18 cellular contexts compared by ENCODE assay signal in genomic region chr10:59857049-59857448, GRCh38.
"Had no signal": no experiment of that assay in that cellular context is flagged by ENCODE, and none has a peak within 500 bp of the region (broad histone marks: within the 10 kb centered on the region; RNA-seq: fewer than 3 reads in every experiment).

No MANE protein-coding gene starts in this region.

- H3K27me3 ChIP-seq: breast epithelium, heart right ventricle, transverse colon, uterus had no signal

- H3K4me3 ChIP-seq: breast epithelium, heart right ventricle, transverse colon, uterus had no signal

- H3K4me1 ChIP-seq: uterus had no signal

- H3K36me3 ChIP-seq: breast epithelium, transverse colon, uterus had no signal

- ATAC-seq: activated CD8-positive, alpha-beta T cell treated with anti-CD3 and anti-CD28 coated beads for 36 hours; activated T-helper 17 cell treated with anti-CD3 and anti-CD28 coated beads, Interleukin-2, amount 50 U/mL, for 72 hours; heart right ventricle; natural killer cell; T-cell had no signal

- H3K9ac ChIP-seq: parathyroid adenoma had no signal

- DNase-seq: activated CD4-positive, alpha-beta T cell treated with anti-CD3 and anti-CD28 coated beads, Interleukin-2, amount 10 ng/mL, durations not matched to agents 24 days and 14 days; activated CD8-positive, alpha-beta T cell treated with anti-CD3 and anti-CD28 coated beads for 36 hours; activated naive CD4-positive, alpha-beta T cell; activated naive CD8-positive, alpha-beta T cell treated with anti-CD3 and anti-CD28 coated beads, Interleukin-2, amount 10 ng/mL, durations not matched to agents 7 days and 5 days; activated T-cell treated with anti-CD3 and anti-CD28 coated beads, Interleukin-2, amount 50 U/mL, for 1 hour; aorta; cerebellar nuclear complex; effector CD4-positive, alpha-beta T cell; heart right ventricle; mesenchymal stem cell; natural killer cell; T-cell; T-helper 9 cell; transverse colon; uterus had no signal

- H3K27ac ChIP-seq: breast epithelium, heart right ventricle, parathyroid adenoma had no signal

- H2AFZ ChIP-seq: parathyroid adenoma had no signal

- H3K9me3 ChIP-seq: heart right ventricle, transverse colon, uterus had no signal
